In the genomic region with DNA sequence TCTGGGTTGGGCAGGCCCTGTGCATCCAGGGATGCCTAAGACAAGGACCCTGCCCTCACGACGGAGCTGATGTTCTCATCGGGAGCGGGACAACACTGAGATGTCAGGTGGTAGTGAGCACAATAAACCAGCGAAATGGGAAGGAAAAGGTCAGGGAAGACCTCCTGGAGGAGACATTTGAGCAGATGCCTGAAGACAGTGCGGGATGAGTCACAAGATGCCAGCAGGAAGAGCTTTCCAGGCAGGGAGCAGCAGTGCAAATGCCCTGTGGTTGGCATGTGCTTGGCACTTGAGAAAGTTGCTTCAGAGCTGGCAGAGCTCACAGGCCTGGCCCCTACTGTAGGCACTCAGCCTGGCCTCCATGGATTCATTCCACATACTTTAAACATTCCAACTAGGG, we compare ENCODE assay signal across 3 cellular contexts. TPM values are rescaled to one million over a fixed set of nuclear protein-coding genes. Genes with fewer than 3 reads are reported as not detected.
"Had no signal": no experiment of that assay in that cellular context is flagged by ENCODE, and none has a peak within 500 bp of the region (broad histone marks: within the 10 kb centered on the region; RNA-seq: fewer than 3 reads in every experiment).

No MANE protein-coding gene starts in this region.

RNA-seq across cellular contexts. Expression of gene KCNJ12, which starts 28.5 kb away (rescaled TPM):
- total RNA-seq: HepG2, HFFc6 had no signal
- polyA plus RNA-seq: HepG2, IgD-negative memory B cell had no signal
